Comparison of ENCODE assay signal across 19 cellular contexts in genomic region chr2:202716953-202717597, GRCh38.
DNase-seq lines count a peak whose midpoint lies in the region; ATAC-seq and TF ChIP-seq lines count a peak whose summit lies in the region.
"Had no signal": no experiment of that assay in that cellular context is flagged by ENCODE, and none has a peak within 500 bp of the region (broad histone marks: within the 10 kb centered on the region; RNA-seq: fewer than 3 reads in every experiment).

No MANE protein-coding gene starts in this region.

- peak overlapping the region; percentile 14 for H3K27ac Mint-ChIP-seq in activated naive CD4-positive, alpha-beta T cell treated with anti-CD3 and anti-CD28 coated beads, Interleukin-2, amount 50 U/mL, for 24 hours

- H3K27me3 Mint-ChIP-seq in activated naive CD4-positive, alpha-beta T cell treated with anti-CD3 and anti-CD28 coated beads, Interleukin-2, amount 50 U/mL, for 24 hours = no peaks in the 10 kb centered on the region

- CTCF ChIA-PET in mammary epithelial cell (lab: Charles Lee; ENCODE audit: low non-redundant PET) = interaction anchor here (0.7 kb wide), 1 partner anchor 86 kb away, joined by 3 read pairs; no protein-coding TSS in a partner anchor

- H3K23ac ChIP-seq in trophoblast cell (ENCODE audit: low read length) = no peak overlapping the region

- in situ Hi-C loops in mammary epithelial cell (cut with MboI; ENCODE audit: low sequenced_read_pairs in 2 of 2) = no loop called here

- H3K36me3 ChIP-seq in mammary epithelial cell (ENCODE audit: insufficient read depth, low read length) = no peaks in the 10 kb centered on the region
- no peaks in the 10 kb centered on the region for H3K36me3 ChIP-seq in esophagus squamous epithelium
- no peaks in the 10 kb centered on the region for H3K36me3 ChIP-seq in trophoblast cell (ENCODE audit: control insufficient read depth in 1 of 2, insufficient read depth in 2 of 2, low read length in 2 of 2)
- H3K36me3 ChIP-seq: BE2C, Peyer's patch had no signal

- peaks cover 24% of the 10 kb centered on the region for H3K36me3 Mint-ChIP-seq in activated naive CD4-positive, alpha-beta T cell treated with anti-CD3 and anti-CD28 coated beads, Interleukin-2, amount 50 U/mL, for 24 hours

- H2BK5ac ChIP-seq in trophoblast cell (ENCODE audit: low read depth, low read length, poor library complexity) = no peak overlapping the region

- H3K4me3 ChIP-seq in mammary epithelial cell (replicated peaks in 1 of 3; ENCODE audit: insufficient read depth in 1 of 3, low read depth in 2 of 3, low read length in 3 of 3) (no peak overlapping the region), esophagus squamous epithelium (no peak overlapping the region), trophoblast cell (ENCODE audit: low read depth, low read length) (peak overlapping the region; percentile 31)
- H3K4me3 ChIP-seq: A549, K562, Peyer's patch had no signal

- no peak overlapping the region for H3K9ac ChIP-seq in mammary epithelial cell (ENCODE audit: insufficient read depth, low read length)
- no peak overlapping the region for H3K9ac ChIP-seq in trophoblast cell (ENCODE audit: low read length)

- H3K27me3 ChIP-seq in mammary epithelial cell (ENCODE audit: insufficient read depth, low read length) = no peaks in the 10 kb centered on the region
- no peaks in the 10 kb centered on the region for H3K27me3 ChIP-seq in esophagus squamous epithelium
- H3K27me3 ChIP-seq in trophoblast cell (ENCODE audit: insufficient read depth, low read length) = no peaks in the 10 kb centered on the region
- H3K27me3 ChIP-seq: BE2C, Peyer's patch had no signal

- H3K4me1 Mint-ChIP-seq in activated naive CD4-positive, alpha-beta T cell treated with anti-CD3 and anti-CD28 coated beads, Interleukin-2, amount 50 U/mL, for 24 hours = peaks cover 60% of the 10 kb centered on the region

- DNase-seq in activated naive CD4-positive, alpha-beta T cell treated with Interleukin-2 at 50 U/mL for 16 hours = no peak
- DNase-seq in mammary epithelial cell (peak; percentile 47), esophagus squamous epithelium (lab: John Stamatoyannopoulos, UW) (no peak), trophoblast cell (no peak), superior temporal gyrus (ENCODE audit: extremely low spot score) (no peak), anterior cingulate cortex (lab: John Stamatoyannopoulos, UW) (no peak)
- DNase-seq: BE2C, DMS79, MM.1S, NCI-H1048, NCI-H1417 treated with DMSO at 0.1 percent for 48 hours, NCI-H187, NCI-H446, NCI-H526, Peyer's patch had no signal

- intact Hi-C loops in mammary epithelial cell (cut with micrococcal nuclease) = no loop called here
- intact Hi-C loops in esophagus squamous epithelium (cut with DNase I) = no loop called here

- ATAC-seq in HG02870 (IDR thresholded peaks at IDR 0.05; ENCODE audit: unreplicated experiment) = no peak
- ATAC-seq: A549, K562 had no signal

- H3K9me3 ChIP-seq in mammary epithelial cell (replicated peaks; ENCODE audit: insufficient read depth, low read length) (peaks cover 5% of the 10 kb centered on the region), esophagus squamous epithelium (peaks cover 0 to 29% (median 10%) of the 10 kb centered on the region in 3 donors), trophoblast cell (ENCODE audit: insufficient read depth, low read depth, low read length) (peaks cover 3% of the 10 kb centered on the region)
- H3K9me3 ChIP-seq: BE2C had no signal

- H3K4ac ChIP-seq in trophoblast cell (ENCODE audit: low read depth, low read length) = no peak overlapping the region

- peaks cover 26% of the 10 kb centered on the region for H3K9me3 Mint-ChIP-seq in activated naive CD4-positive, alpha-beta T cell treated with anti-CD3 and anti-CD28 coated beads, Interleukin-2, amount 50 U/mL, for 24 hours

- TF ChIP-seq POLR2A in esophagus squamous epithelium (IDR thresholded peaks at IDR 0.05) = no peak

- peak overlapping the region; percentile 4 for H3K27ac ChIP-seq in mammary epithelial cell (ENCODE audit: insufficient read depth, low read depth, low read length)
- H3K27ac ChIP-seq in esophagus squamous epithelium = peak overlapping the region; percentile 63 to 78 (median 75)
- H3K27ac ChIP-seq in trophoblast cell (ENCODE audit: low read depth, low read length) = no peak overlapping the region
- H3K27ac ChIP-seq: A549, Peyer's patch had no signal

- dilution Hi-C loops in mammary epithelial cell (cut with HindIII; ENCODE audit: low sequenced_read_pairs) = no loop called here

- H2BK120ac ChIP-seq in trophoblast cell (ENCODE audit: insufficient read depth, low read length, poor library complexity) = no peak overlapping the region

- no peak overlapping the region for H3K14ac ChIP-seq in trophoblast cell (ENCODE audit: low read length)

- H4K91ac ChIP-seq in trophoblast cell (ENCODE audit: low read depth, low read length) = no peak overlapping the region

- H2BK12ac ChIP-seq in trophoblast cell (ENCODE audit: low read length) = no peak overlapping the region

- H3K18ac ChIP-seq in trophoblast cell (ENCODE audit: low read length) = no peak overlapping the region

- H4K20me1 ChIP-seq in mammary epithelial cell (ENCODE audit: insufficient read depth, low read length) = no peaks in the 10 kb centered on the region

- H4K12ac ChIP-seq in trophoblast cell (ENCODE audit: low read depth, low read length) = no peak overlapping the region

- 97% methylated on average over 2 of the region's 2 CpGs for WGBS in mammary epithelial cell (ENCODE audit: low coverage, missing lambda C conversion rate)
- 48 to 61% methylated on average over 2 of the region's 2 CpGs for WGBS in esophagus squamous epithelium, 2 donors
- WGBS in trophoblast cell (ENCODE audit: extremely low coverage, insufficient coverage, insufficient read length) = no CpG with 5 or more reads among the region's 2 CpGs

- H3K4me2 ChIP-seq in mammary epithelial cell (ENCODE audit: insufficient read depth, low read depth, low read length) (peak overlapping the region; percentile 15), trophoblast cell (ENCODE audit: low read length) (no peak overlapping the region)
- H3K4me2 ChIP-seq: A549 had no signal

- BruUV-seq in mammary epithelial cell (replicated peaks; lab: Mats Ljungman, UMichigan) = no TSS peak

- H3K4me3 Mint-ChIP-seq in activated naive CD4-positive, alpha-beta T cell treated with anti-CD3 and anti-CD28 coated beads, Interleukin-2, amount 50 U/mL, for 24 hours = no peak overlapping the region

- H3K79me2 ChIP-seq in mammary epithelial cell (ENCODE audit: insufficient read depth, low read length) (no peaks in the 10 kb centered on the region), trophoblast cell (ENCODE audit: control insufficient read depth, insufficient read depth, low read length, poor library complexity) (no peaks in the 10 kb centered on the region)

- peak overlapping the region; percentile 65 for H2AFZ ChIP-seq in mammary epithelial cell (ENCODE audit: low read depth, low read length)
- H2AFZ ChIP-seq in trophoblast cell (ENCODE audit: insufficient read depth, low read length, poor library complexity) = no peak overlapping the region

- no peaks in the 10 kb centered on the region for H3K79me1 ChIP-seq in trophoblast cell (ENCODE audit: low read length)

- H2AK5ac ChIP-seq in trophoblast cell (ENCODE audit: low read length) = no peak overlapping the region

- H4K8ac ChIP-seq in trophoblast cell (ENCODE audit: low read depth, low read length) = no peak overlapping the region

- H3K4me1 ChIP-seq in mammary epithelial cell (ENCODE audit: insufficient read depth, low read length) (peaks cover 23% of the 10 kb centered on the region), esophagus squamous epithelium (peaks cover 0 to 19% (median 0%) of the 10 kb centered on the region in 3 donors), trophoblast cell (ENCODE audit: control insufficient read depth in 1 of 2, insufficient read depth in 2 of 2, low read length in 2 of 2) (peaks cover 3% of the 10 kb centered on the region in 2 experiments)
- H3K4me1 ChIP-seq: BE2C, Peyer's patch had no signal

- TF ChIP-seq CTCF in mammary epithelial cell (conservative IDR thresholded peaks at IDR 0.05 in 1 of 2, IDR thresholded peaks at IDR 0.05 in 1 of 2; ENCODE audit: extremely low read depth in 1 of 2, insufficient read depth in 1 of 2, low read depth in 1 of 2, low read length in 2 of 2) (no peak), esophagus squamous epithelium (IDR thresholded peaks at IDR 0.05) (no peak)
